8 cellular contexts compared by ENCODE assay signal in the genomic region with DNA sequence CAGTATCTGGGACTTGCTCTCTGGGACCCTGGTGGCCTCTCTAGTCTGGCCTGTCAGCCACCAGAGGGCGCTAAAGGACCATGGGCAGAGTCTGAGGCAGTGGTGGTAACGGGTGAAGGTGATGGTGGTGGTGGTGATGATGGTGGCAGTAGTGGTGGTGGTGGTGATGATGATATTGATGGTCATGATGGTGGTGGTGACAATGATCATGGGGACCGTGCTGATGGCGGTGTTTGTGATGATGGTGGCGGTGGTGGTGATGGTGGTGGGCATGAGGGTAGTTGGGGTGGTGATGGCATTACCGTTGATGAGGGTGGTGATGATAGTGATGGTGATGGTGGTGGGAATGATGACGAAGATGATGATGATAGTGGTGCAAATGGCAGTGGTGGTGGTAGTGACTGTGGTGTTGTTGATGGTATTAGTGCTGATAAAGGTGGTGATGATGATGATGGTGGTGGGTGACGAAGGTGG. TPM values are rescaled to one million over a fixed set of nuclear protein-coding genes. Genes with fewer than 3 reads are reported as not detected.
DNase-seq lines count a peak whose midpoint lies in the region; ATAC-seq and TF ChIP-seq lines count a peak whose summit lies in the region.

No MANE protein-coding gene starts in this region.

- H3K79me2 ChIP-seq in SU-DHL-6 (ENCODE audit: insufficient read depth, low read length) (no peaks in the 10 kb centered on the region), smooth muscle cell (ENCODE audit: low read depth) (no peaks in the 10 kb centered on the region)

- no peak overlapping the region for H3K27ac ChIP-seq in CD8-positive, alpha-beta memory T cell (ENCODE audit: low read depth, low read length)
- H3K27ac ChIP-seq in SU-DHL-6 (ENCODE audit: low read depth, low read length): no peak overlapping the region
- no peak overlapping the region for H3K27ac ChIP-seq in smooth muscle cell (ENCODE audit: low read depth)

- ATAC-seq in left ventricle myocardium superior: peak; percentile 90
- no peak for ATAC-seq in HG02840 (IDR thresholded peaks at IDR 0.05; ENCODE audit: low FRiP score, unreplicated experiment)

- no peaks in the 10 kb centered on the region for H3K27me3 ChIP-seq in CD8-positive, alpha-beta memory T cell (ENCODE audit: insufficient read depth, low read length, poor library complexity, severe bottlenecking)
- H3K27me3 ChIP-seq in SU-DHL-6 (ENCODE audit: low read length): no peaks in the 10 kb centered on the region
- H3K27me3 ChIP-seq in adipocyte (replicated peaks; ENCODE audit: control insufficient read depth, insufficient read depth, low read length): peaks cover 31% of the 10 kb centered on the region
- no peaks in the 10 kb centered on the region for H3K27me3 ChIP-seq in smooth muscle cell (ENCODE audit: low read depth)

- no peaks in the 10 kb centered on the region for H3K36me3 ChIP-seq in CD8-positive, alpha-beta memory T cell (ENCODE audit: insufficient read depth, low read length)
- no peaks in the 10 kb centered on the region for H3K36me3 ChIP-seq in SU-DHL-6 (ENCODE audit: low read length)
- no peaks in the 10 kb centered on the region for H3K36me3 ChIP-seq in adipocyte (ENCODE audit: control insufficient read depth, insufficient read depth, low read length, severe bottlenecking)
- H3K36me3 ChIP-seq in smooth muscle cell (ENCODE audit: low read depth): no peaks in the 10 kb centered on the region

- H3K9ac ChIP-seq in SU-DHL-6 (ENCODE audit: low read length): no peak overlapping the region
- no peak overlapping the region for H3K9ac ChIP-seq in adipocyte (ENCODE audit: low read length)
- no peak overlapping the region for H3K9ac ChIP-seq in smooth muscle cell (ENCODE audit: low read depth)

- H3K9me3 Mint-ChIP-seq in CD8-positive, alpha-beta memory T cell: no peaks in the 10 kb centered on the region

- intact Hi-C loops in left ventricle myocardium superior (cut with micrococcal nuclease): loop anchor here (2.0 kb wide), 1 partner anchor 102 kb away; no protein-coding TSS in a partner anchor

- no peak overlapping the region for H3K4me3 Mint-ChIP-seq in CD8-positive, alpha-beta memory T cell

- no peaks in the 10 kb centered on the region for H3K36me3 Mint-ChIP-seq in CD8-positive, alpha-beta memory T cell

- CTCF ChIA-PET in CD8-positive, alpha-beta memory T cell (lab: Charles Lee): interaction anchor here (1.0 to 11.1 kb wide), 6 partner anchors 17 to 462 kb away, joined by 3 to 146 read pairs (median 3); no protein-coding TSS in a partner anchor

- no peaks in the 10 kb centered on the region for H3K4me1 Mint-ChIP-seq in CD8-positive, alpha-beta memory T cell

- H3K4me2 ChIP-seq in SU-DHL-6 (ENCODE audit: low read depth, low read length, poor library complexity, severe bottlenecking): no peak overlapping the region
- H3K4me2 ChIP-seq in smooth muscle cell: no peak overlapping the region

- no peak overlapping the region for H2AFZ ChIP-seq in SU-DHL-6 (ENCODE audit: low read depth, low read length, severe bottlenecking)
- H2AFZ ChIP-seq in smooth muscle cell (ENCODE audit: low read depth): no peak overlapping the region

- DNase-seq in CD8-positive, alpha-beta memory T cell: peak; percentile 72 to 90 (median 82)
- DNase-seq in HuH-7.5 (ENCODE audit: low spot score) (peak; percentile 84), adipocyte (ENCODE audit: low read depth) (peak; percentile 78), left ventricle myocardium superior (peak; percentile 88), smooth muscle cell (lab: John Stamatoyannopoulos, UW; ENCODE audit: unreplicated experiment) (peak; percentile 14), NCI-H187 (lab: John Stamatoyannopoulos, UW) (no peak)

- H3K9me2 ChIP-seq in SU-DHL-6 (replicated peaks; ENCODE audit: insufficient read depth, low read length): no peaks in the 10 kb centered on the region

- H3K9me3 ChIP-seq in CD8-positive, alpha-beta memory T cell (ENCODE audit: low read length): no peaks in the 10 kb centered on the region
- H3K9me3 ChIP-seq in SU-DHL-6 (ENCODE audit: insufficient read depth, low read length) (no peaks in the 10 kb centered on the region), adipocyte (ENCODE audit: control insufficient read depth, low read length) (no peaks in the 10 kb centered on the region), smooth muscle cell (replicated peaks; ENCODE audit: low read depth) (no peaks in the 10 kb centered on the region)

- H4K20me1 ChIP-seq in SU-DHL-6 (ENCODE audit: low read depth, low read length) (no peaks in the 10 kb centered on the region), smooth muscle cell (ENCODE audit: low read depth) (no peaks in the 10 kb centered on the region)

- 53% methylated on average over 8 of the region's 8 CpGs for WGBS in smooth muscle cell (ENCODE audit: low lambda C conversion rate)

- POLR2A ChIA-PET in CD8-positive, alpha-beta memory T cell (lab: Charles Lee): no interaction called here

- H3K27ac Mint-ChIP-seq in CD8-positive, alpha-beta memory T cell: no peak overlapping the region

- no peaks in the 10 kb centered on the region for H3K4me1 ChIP-seq in CD8-positive, alpha-beta memory T cell (ENCODE audit: insufficient read depth, low read length)
- H3K4me1 ChIP-seq in adipocyte (ENCODE audit: control insufficient read depth, insufficient read depth, low read length): no peaks in the 10 kb centered on the region
- H3K4me1 ChIP-seq in smooth muscle cell (ENCODE audit: low read depth): no peaks in the 10 kb centered on the region

- H3K4me3 ChIP-seq in CD8-positive, alpha-beta memory T cell (ENCODE audit: low read length): no peak overlapping the region
- H3K4me3 ChIP-seq in SU-DHL-6 (ENCODE audit: insufficient read depth, low read length, poor library complexity, severe bottlenecking): no peak overlapping the region
- H3K4me3 ChIP-seq in adipocyte (ENCODE audit: low read length): no peak overlapping the region
- H3K4me3 ChIP-seq in smooth muscle cell: no peak overlapping the region

- no peaks in the 10 kb centered on the region for H3F3A ChIP-seq in SU-DHL-6 (ENCODE audit: insufficient read depth)
- H3F3A ChIP-seq in smooth muscle cell (ENCODE audit: low read depth): no peaks in the 10 kb centered on the region

- TF ChIP-seq CTCF in SU-DHL-6 (IDR thresholded peaks at IDR 0.05; ENCODE audit: insufficient read depth, low read length, poor library complexity, severe bottlenecking) (peak; percentile 98), smooth muscle cell (IDR thresholded peaks at IDR 0.05; ENCODE audit: borderline replicate concordance, insufficient read depth, poor library complexity, severe bottlenecking) (peak; percentile 89)

- H3K27me3 Mint-ChIP-seq in CD8-positive, alpha-beta memory T cell: no peaks in the 10 kb centered on the region

RNA-seq across cellular contexts. Expression of a gene that starts 16.0 kb away (rescaled TPM):
- not detected for total RNA-seq in CD8-positive, alpha-beta memory T cell
- polyA plus RNA-seq in CD8-positive, alpha-beta memory T cell: not detected
- total RNA-seq in left ventricle myocardium superior (not detected), smooth muscle cell (not detected in 2 replicates)
- polyA plus RNA-seq in smooth muscle cell: 0.06 TPM in 1 of 2 replicates, not detected in the other

RNA-seq across cellular contexts. Expression of a gene that starts 16.4 kb away (rescaled TPM):
- 1 to 10 TPM; 2.6 to 3.4 TPM for total RNA-seq in CD8-positive, alpha-beta memory T cell
- polyA plus RNA-seq in CD8-positive, alpha-beta memory T cell: 5.7 TPM
- 49.7 TPM for total RNA-seq in left ventricle myocardium superior
- 0.45 and 2.3 TPM in 2 replicates for total RNA-seq in smooth muscle cell
- polyA plus RNA-seq in smooth muscle cell: 1.3 and 2.8 TPM in 2 replicates

RNA-seq across cellular contexts. Expression of a gene that starts 27.8 kb away (rescaled TPM):
- total RNA-seq in CD8-positive, alpha-beta memory T cell: 10 to 100 TPM; 79.6 to 84.1 TPM
- polyA plus RNA-seq in CD8-positive, alpha-beta memory T cell: 85.6 TPM
- total RNA-seq in left ventricle myocardium superior (34.8 TPM), smooth muscle cell (27.7 and 32.5 TPM in 2 replicates)
- polyA plus RNA-seq in smooth muscle cell: 80.2 and 82.3 TPM in 2 replicates

RNA-seq across cellular contexts. Expression of a gene that starts 51.2 kb away (rescaled TPM):
- total RNA-seq in CD8-positive, alpha-beta memory T cell: 100 to 1,000 TPM; 176 to 189 TPM
- 107 TPM for polyA plus RNA-seq in CD8-positive, alpha-beta memory T cell
- 653 TPM for total RNA-seq in left ventricle myocardium superior
- total RNA-seq in smooth muscle cell: 191 and 219 TPM in 2 replicates
- 519 and 543 TPM in 2 replicates for polyA plus RNA-seq in smooth muscle cell

Comparison
In these comparisons a context has a peak if more than half of its experiments do, and no peak if none do; other contexts are left out.
1. DNase-seq: peak in CD8-positive, alpha-beta memory T cell (5 of 5), HuH-7.5 (single experiment), adipocyte (single experiment), left ventricle myocardium superior (single experiment) and smooth muscle cell (single experiment); none in NCI-H187 (0 of 2).
2. RNA of a gene that starts 16.4 kb away (total RNA-seq): 49.7 TPM in left ventricle myocardium superior (single experiment); 2.6 to 3.4 TPM in CD8-positive, alpha-beta memory T cell and 0.45 to 2.3 TPM in smooth muscle cell; every median in the first group is over 10 times any median in the second.